In genomic region chr3:158434412-158435038, GRCh38 we compare ENCODE assay signal across 8 cellular contexts.
DNase-seq lines count a peak whose midpoint lies in the region; ATAC-seq and TF ChIP-seq lines count a peak whose summit lies in the region.

No MANE protein-coding gene starts in this region.

- DNase-seq in GM06990 (ENCODE audit: extremely low read depth, insufficient read length) (no peak), HuH-7.5 (ENCODE audit: low spot score) (peak; percentile 6), PC-9 (peak; percentile 37 to 42), ascending aorta (ENCODE audit: low spot score in 2 of 2) (peak in 1 of 2 donors; percentile 63), hepatocyte (ENCODE audit: low spot score) (peak; percentile 82), gastrocnemius medialis (peak; percentile 4 to 34)
- DNase-seq in activated CD4-positive, CD25-positive, alpha-beta regulatory T cell (lab: John Stamatoyannopoulos, UW): no peak

- CTCF ChIA-PET in PC-9 (lab: Charles Lee): interaction anchor here (0.7 to 1.3 kb wide), 3 partner anchors 156 to 828 kb away, joined by 3 to 5 read pairs (median 4); no protein-coding TSS in a partner anchor

- no peaks in the 10 kb centered on the region for H3K9me3 ChIP-seq in PC-9 (ENCODE audit: insufficient read depth, low read depth)
- no peaks in the 10 kb centered on the region for H3K9me3 ChIP-seq in ascending aorta
- H3K9me3 ChIP-seq in hepatocyte (ENCODE audit: low read depth): no peaks in the 10 kb centered on the region
- H3K9me3 ChIP-seq in gastrocnemius medialis: no peaks in the 10 kb centered on the region

- no peaks in the 10 kb centered on the region for H3K4me1 ChIP-seq in PC-9 (replicated peaks; ENCODE audit: insufficient read depth)
- H3K4me1 ChIP-seq in ascending aorta: no peaks in the 10 kb centered on the region
- H3K4me1 ChIP-seq in hepatocyte (ENCODE audit: insufficient read depth): no peaks in the 10 kb centered on the region
- no peaks in the 10 kb centered on the region for H3K4me1 ChIP-seq in gastrocnemius medialis

- no peak overlapping the region for H3K27ac ChIP-seq in PC-9
- H3K27ac ChIP-seq in ascending aorta: no peak overlapping the region
- no peak overlapping the region for H3K27ac ChIP-seq in hepatocyte
- no peak overlapping the region for H3K27ac ChIP-seq in gastrocnemius medialis

- intact Hi-C loops in PC-9 (cut with micrococcal nuclease; ENCODE audit: unreplicated experiment): loop anchor here (1.0 to 10.0 kb wide), 8 partner anchors 122 to 902 kb away; partner anchors contain the start of gene SHOX2
- intact Hi-C loops in ascending aorta (cut with DNase I): loop anchor here (1.0 to 5.0 kb wide), 2 partner anchors 816 to 902 kb away; no protein-coding TSS in a partner anchor
- intact Hi-C loops in gastrocnemius medialis (cut with DNase I; ENCODE audit: low total_unique reads): loop anchor here (2.0 to 10.0 kb wide), 2 partner anchors 330 to 818 kb away; partner anchors contain the start of gene SHOX2

- TF ChIP-seq POLR2A in gastrocnemius medialis (IDR thresholded peaks at IDR 0.05): no peak

- H3K27me3 ChIP-seq in GM06990 (replicated peaks; ENCODE audit: control insufficient read depth, insufficient read depth, low read length) (no peaks in the 10 kb centered on the region), PC-9 (ENCODE audit: insufficient read depth, low read depth) (no peaks in the 10 kb centered on the region), ascending aorta (no peaks in the 10 kb centered on the region), hepatocyte (no peaks in the 10 kb centered on the region), gastrocnemius medialis (no peaks in the 10 kb centered on the region)

- no peaks in the 10 kb centered on the region for H3K79me2 ChIP-seq in PC-9 (ENCODE audit: low read depth)
- no peaks in the 10 kb centered on the region for H3K79me2 ChIP-seq in hepatocyte

- in situ Hi-C loops in gastrocnemius medialis (cut with MboI; ENCODE audit: low sequenced_read_pairs in 4 of 4): loop anchor here (5.0 to 10.0 kb wide), 2 partner anchors 817 to 820 kb away; no protein-coding TSS in a partner anchor

- H3K9me2 ChIP-seq in PC-9 (ENCODE audit: insufficient read depth) (peaks cover 5% of the 10 kb centered on the region; the same call in 1 of the 2 replicates), hepatocyte (replicated peaks; ENCODE audit: insufficient read depth) (no peaks in the 10 kb centered on the region)

- no TSS peak for BruUV-seq in PC-9 (replicated peaks; lab: Mats Ljungman, UMichigan)

- 3% methylated on average over 4 of the region's 4 CpGs for WGBS in hepatocyte (ENCODE audit: low lambda C conversion rate, missing lambda C conversion rate)

- H4K20me1 ChIP-seq in PC-9 (ENCODE audit: insufficient read depth): no peaks in the 10 kb centered on the region
- no peaks in the 10 kb centered on the region for H4K20me1 ChIP-seq in hepatocyte (ENCODE audit: insufficient read depth, poor library complexity, severe bottlenecking)

- ATAC-seq in GM21619 (IDR thresholded peaks at IDR 0.05; ENCODE audit: unreplicated experiment) (peak; percentile 92), gastrocnemius medialis (peak; percentile 66 to 83)

- H3K4me2 ChIP-seq in PC-9 (no peak overlapping the region), hepatocyte (peak overlapping the region; percentile 14)

- H2AFZ ChIP-seq in PC-9 (no peak overlapping the region), hepatocyte (no peak overlapping the region)

- H3K4me3 ChIP-seq in GM06990 (replicated peaks; ENCODE audit: low read depth, low read length): no peak overlapping the region
- no peak overlapping the region for H3K4me3 ChIP-seq in PC-9
- H3K4me3 ChIP-seq in ascending aorta: no peak overlapping the region
- no peak overlapping the region for H3K4me3 ChIP-seq in hepatocyte
- H3K4me3 ChIP-seq in gastrocnemius medialis: no peak overlapping the region

- TF ChIP-seq CTCF in GM06990 (IDR thresholded peaks at IDR 0.05; ENCODE audit: insufficient read depth, low read length, poor library complexity, severe bottlenecking) (peak; percentile 67), PC-9 (conservative IDR thresholded peaks at IDR 0.05) (peak; percentile 87), ascending aorta (IDR thresholded peaks at IDR 0.05) (peak; percentile 41 to 67 (median 42)), hepatocyte (IDR thresholded peaks at IDR 0.05; ENCODE audit: poor library complexity) (peak; percentile 80), gastrocnemius medialis (IDR thresholded peaks at IDR 0.05 in 4 of 5, conservative IDR thresholded peaks at IDR 0.05 in 1 of 5) (peak; percentile 45 to 69 (median 50))

- no peaks in the 10 kb centered on the region for H3F3A ChIP-seq in PC-9 (ENCODE audit: insufficient read depth, low read depth)

- H3K36me3 ChIP-seq in GM06990 (ENCODE audit: control insufficient read depth, insufficient read depth, low read length) (no peaks in the 10 kb centered on the region), PC-9 (ENCODE audit: low read depth) (no peaks in the 10 kb centered on the region), ascending aorta (no peaks in the 10 kb centered on the region), hepatocyte (replicated peaks; ENCODE audit: insufficient read depth, low read depth) (no peaks in the 10 kb centered on the region), gastrocnemius medialis (no peaks in the 10 kb centered on the region)

- POLR2A ChIA-PET in PC-9 (lab: Charles Lee; ENCODE audit: unreplicated experiment): interaction anchor here (0.6 kb wide), 1 partner anchor 965 kb away, joined by 4 read pairs; no protein-coding TSS in a partner anchor

Comparison
In these comparisons a context has a peak if more than half of its experiments do, and no peak if none do; other contexts are left out.
1. DNase-seq: peak in HuH-7.5 (single experiment), PC-9 (2 of 2), hepatocyte (single experiment) and gastrocnemius medialis (2 of 2); none in GM06990 (single experiment) and activated CD4-positive, CD25-positive, alpha-beta regulatory T cell (0 of 4).
2. Peak in every context shown above with its lines, with median percentiles within 50 percentile points of each other: CTCF ChIP-seq.